Comparison of ENCODE assay signal across 19 cellular contexts in genomic region chr12:49909328-49909727, GRCh38. TPM values are rescaled to one million over a fixed set of nuclear protein-coding genes. Genes with fewer than 3 reads are reported as not detected.
DNase-seq lines count a peak whose midpoint lies in the region; ATAC-seq and TF ChIP-seq lines count a peak whose summit lies in the region.
"Had no signal": no experiment of that assay in that cellular context is flagged by ENCODE, and none has a peak within 500 bp of the region (broad histone marks: within the 10 kb centered on the region; RNA-seq: fewer than 3 reads in every experiment).

No MANE protein-coding gene starts in this region.

- no peaks in the 10 kb centered on the region for H3K9me2 ChIP-seq in PC-9 (ENCODE audit: insufficient read depth)

- no peak overlapping the region for H2AFZ ChIP-seq in neural progenitor cell (replicated peaks)
- no peak overlapping the region for H2AFZ ChIP-seq in PC-9

- peak overlapping the region; percentile 64 for H3K4me3 Mint-ChIP-seq in neural progenitor cell
- H3K4me3 Mint-ChIP-seq in activated CD8-positive, alpha-beta T cell treated with anti-CD3 and anti-CD28 coated beads, Interleukin-2, amount 10 ng/mL, durations not matched to agents 7 days and 5 days: no peak overlapping the region
- H3K4me3 Mint-ChIP-seq: B cell; CD8-positive, alpha-beta T cell had no signal

- H3K36me3 Mint-ChIP-seq in neural progenitor cell: no peaks in the 10 kb centered on the region
- no peaks in the 10 kb centered on the region for H3K36me3 Mint-ChIP-seq in activated CD8-positive, alpha-beta T cell treated with anti-CD3 and anti-CD28 coated beads, Interleukin-2, amount 10 ng/mL, durations not matched to agents 7 days and 5 days (ENCODE audit: low read depth)
- H3K36me3 Mint-ChIP-seq: CD8-positive, alpha-beta T cell had no signal

- H3K4me1 ChIP-seq in NT2/D1 (ENCODE audit: insufficient read depth, insufficient read length) (peaks cover 25% of the 10 kb centered on the region), neural progenitor cell (peaks cover 14% of the 10 kb centered on the region), PC-9 (replicated peaks; ENCODE audit: insufficient read depth) (peaks cover 4% of the 10 kb centered on the region)
- H3K4me1 ChIP-seq in effector memory CD4-positive, alpha-beta T cell (ENCODE audit: control insufficient read depth, insufficient read depth, low read length, poor library complexity, severe bottlenecking): no peaks in the 10 kb centered on the region

- H3K4me2 ChIP-seq in neural progenitor cell: no peak overlapping the region
- H3K4me2 ChIP-seq in PC-9: no peak overlapping the region
- H3K4me2 ChIP-seq: KMS-11 had no signal

- TF ChIP-seq CTCF in 22Rv1 (IDR thresholded peaks at IDR 0.05) (no peak), neural progenitor cell (IDR thresholded peaks at IDR 0.05) (no peak), PC-9 (conservative IDR thresholded peaks at IDR 0.05) (no peak)

- H3K27ac Mint-ChIP-seq in neural progenitor cell: peak overlapping the region; percentile 57
- no peak overlapping the region for H3K27ac Mint-ChIP-seq in activated CD8-positive, alpha-beta T cell treated with anti-CD3 and anti-CD28 coated beads, Interleukin-2, amount 10 ng/mL, durations not matched to agents 7 days and 5 days
- H3K27ac Mint-ChIP-seq: B cell; CD8-positive, alpha-beta T cell had no signal

- H3K4me1 Mint-ChIP-seq in neural progenitor cell: peaks cover 48% of the 10 kb centered on the region
- H3K4me1 Mint-ChIP-seq in activated CD8-positive, alpha-beta T cell treated with anti-CD3 and anti-CD28 coated beads, Interleukin-2, amount 10 ng/mL, durations not matched to agents 7 days and 5 days (ENCODE audit: low read depth): peaks cover 5% of the 10 kb centered on the region

- ATAC-seq in esophagus mucosa: peak; percentile 32
- ATAC-seq in activated CD8-positive, alpha-beta T cell treated with anti-CD3 and anti-CD28 coated beads, Interleukin-2, amount 10 ng/mL, durations not matched to agents 7 days and 5 days: no peak
- ATAC-seq: CD8-positive, alpha-beta T cell; Right ventricle myocardium inferior had no signal

- POLR2A ChIA-PET in PC-9 (lab: Charles Lee; ENCODE audit: unreplicated experiment): interaction anchor here (0.6 kb wide), 3 partner anchors 8 to 1157 kb away, joined by 3 to 6 read pairs (median 5); partner anchors contain the start of gene NCKAP5L
- POLR2A ChIA-PET in activated CD8-positive, alpha-beta T cell treated with anti-CD3 and anti-CD28 coated beads, Interleukin-2, amount 10 ng/mL, durations not matched to agents 7 days and 5 days (lab: Charles Lee): interaction anchor here (0.5 kb wide), 1 partner anchor 493 kb away, joined by 4 read pairs; no protein-coding TSS in a partner anchor

- H3F3A ChIP-seq in neural progenitor cell (ENCODE audit: low read depth) (peaks cover 8% of the 10 kb centered on the region), PC-9 (ENCODE audit: insufficient read depth, low read depth) (peaks cover 3% of the 10 kb centered on the region; the same call in 1 of the 2 replicates)

- H3K9me3 Mint-ChIP-seq in neural progenitor cell: no peaks in the 10 kb centered on the region
- H3K9me3 Mint-ChIP-seq in activated CD8-positive, alpha-beta T cell treated with anti-CD3 and anti-CD28 coated beads, Interleukin-2, amount 10 ng/mL, durations not matched to agents 7 days and 5 days (ENCODE audit: insufficient read depth): no peaks in the 10 kb centered on the region
- H3K9me3 Mint-ChIP-seq: CD8-positive, alpha-beta T cell had no signal

- H3K79me2 ChIP-seq in neural progenitor cell (ENCODE audit: low read depth) (no peaks in the 10 kb centered on the region), PC-9 (ENCODE audit: low read depth) (no peaks in the 10 kb centered on the region)

- peaks cover 10% of the 10 kb centered on the region for H3K27me3 ChIP-seq in NT2/D1 (ENCODE audit: insufficient read depth, insufficient read length)
- H3K27me3 ChIP-seq in neural progenitor cell: peaks cover 8% of the 10 kb centered on the region
- no peaks in the 10 kb centered on the region for H3K27me3 ChIP-seq in effector memory CD4-positive, alpha-beta T cell (replicated peaks; ENCODE audit: control insufficient read depth, insufficient read depth, low read length, poor library complexity, severe bottlenecking)
- H3K27me3 ChIP-seq in PC-9 (ENCODE audit: insufficient read depth, low read depth): no peaks in the 10 kb centered on the region

- H3K4me3 ChIP-seq in NT2/D1 (ENCODE audit: insufficient read length, low read depth) (no peak overlapping the region), neural progenitor cell (no peak overlapping the region), PC-9 (no peak overlapping the region)
- no peak overlapping the region for H3K4me3 ChIP-seq in effector memory CD4-positive, alpha-beta T cell (ENCODE audit: insufficient read depth, low read depth, low read length, poor library complexity, severe bottlenecking)

- peak overlapping the region; percentile 23 for H3K9ac ChIP-seq in NT2/D1 (ENCODE audit: insufficient read length, low read depth)
- H3K9ac ChIP-seq in neural progenitor cell: no peak overlapping the region
- H3K9ac ChIP-seq: KMS-11 had no signal

- intact Hi-C loops in PC-9 (cut with micrococcal nuclease; ENCODE audit: unreplicated experiment): loop anchor here (5.0 kb wide), 1 partner anchor 42 kb away; no protein-coding TSS in a partner anchor

- no peaks in the 10 kb centered on the region for H3K9me3 ChIP-seq in NT2/D1 (ENCODE audit: insufficient read depth, low read length)
- no peaks in the 10 kb centered on the region for H3K9me3 ChIP-seq in neural progenitor cell (ENCODE audit: low read depth)
- H3K9me3 ChIP-seq in effector memory CD4-positive, alpha-beta T cell (ENCODE audit: control insufficient read depth, low read length): no peaks in the 10 kb centered on the region
- no peaks in the 10 kb centered on the region for H3K9me3 ChIP-seq in PC-9 (ENCODE audit: insufficient read depth, low read depth)

- CTCF ChIA-PET in PC-9 (lab: Charles Lee): no interaction called here
- CTCF ChIA-PET in activated CD8-positive, alpha-beta T cell treated with anti-CD3 and anti-CD28 coated beads, Interleukin-2, amount 10 ng/mL, durations not matched to agents 7 days and 5 days (lab: Charles Lee): interaction anchor here (2.7 to 2.9 kb wide), 2 partner anchors 36 to 58 kb away, joined by 9 to 10 read pairs; no protein-coding TSS in a partner anchor

- H3K27ac ChIP-seq in 22Rv1 (peak overlapping the region; percentile 39), neural progenitor cell (no peak overlapping the region), PC-9 (no peak overlapping the region)
- H3K27ac ChIP-seq in effector memory CD4-positive, alpha-beta T cell (ENCODE audit: insufficient read depth, low read length, poor library complexity, severe bottlenecking): no peak overlapping the region
- H3K27ac ChIP-seq: HL-60, KMS-11 had no signal

- H4K20me1 ChIP-seq in neural progenitor cell (ENCODE audit: low read depth) (no peaks in the 10 kb centered on the region), PC-9 (ENCODE audit: insufficient read depth) (no peaks in the 10 kb centered on the region)

- BruUV-seq in PC-9 (replicated peaks; lab: Mats Ljungman, UMichigan): no TSS peak

- DNase-seq in NT2/D1 (ENCODE audit: low read depth, low spot score) (no peak), neural progenitor cell (ENCODE audit: low spot score) (no peak), PC-9 (no peak), MV-4-11 (lab: John Stamatoyannopoulos, UW) (no peak)
- no peak for DNase-seq in effector memory CD4-positive, alpha-beta T cell
- DNase-seq in activated CD8-positive, alpha-beta T cell treated with anti-CD3 and anti-CD28 coated beads, Interleukin-2, amount 10 ng/mL, durations not matched to agents 7 days and 5 days: no peak
- DNase-seq: CD8-positive, alpha-beta T cell; DND-41; GDM1; NCI-H1092 treated with DMSO at 0.1 percent for 48 hours; NCI-H1694 treated with DMSO at 0.1 percent for 48 hours; NCI-H446 had no signal

- H3K27me3 Mint-ChIP-seq in neural progenitor cell (ENCODE audit: insufficient read depth, low read depth): peaks cover 13% of the 10 kb centered on the region
- peaks cover 8% of the 10 kb centered on the region for H3K27me3 Mint-ChIP-seq in activated CD8-positive, alpha-beta T cell treated with anti-CD3 and anti-CD28 coated beads, Interleukin-2, amount 10 ng/mL, durations not matched to agents 7 days and 5 days (ENCODE audit: low read depth)

- no peaks in the 10 kb centered on the region for H3K36me3 ChIP-seq in NT2/D1 (ENCODE audit: insufficient read depth, insufficient read length, low read length)
- no peaks in the 10 kb centered on the region for H3K36me3 ChIP-seq in neural progenitor cell
- H3K36me3 ChIP-seq in effector memory CD4-positive, alpha-beta T cell (ENCODE audit: control insufficient read depth, insufficient read depth, low read length): no peaks in the 10 kb centered on the region
- H3K36me3 ChIP-seq in PC-9 (ENCODE audit: low read depth): no peaks in the 10 kb centered on the region

RNA-seq across cellular contexts. Expression of gene FAIM2, which starts 5.6 kb away (rescaled TPM):
- total RNA-seq in esophagus mucosa (0.04 TPM), neural progenitor cell (ENCODE audit: low replicate concordance) (0.39 and 1.2 TPM in 2 replicates), PC-9 (2021) (not detected in 2 replicates)
- under 1 TPM; 0.23 to 0.55 TPM for total RNA-seq in activated CD8-positive, alpha-beta T cell treated with anti-CD3 and anti-CD28 coated beads, Interleukin-2, amount 10 ng/mL, durations not matched to agents 7 days and 5 days
- total RNA-seq: B cell; CD8-positive, alpha-beta T cell; MCF 10A had no signal

RNA-seq across cellular contexts. Expression of gene AQP2, which starts 41.2 kb away (rescaled TPM):
- total RNA-seq in esophagus mucosa (not detected), neural progenitor cell (ENCODE audit: low replicate concordance) (not detected in 2 replicates), PC-9 (2021) (not detected in 2 replicates)
- not detected for total RNA-seq in activated CD8-positive, alpha-beta T cell treated with anti-CD3 and anti-CD28 coated beads, Interleukin-2, amount 10 ng/mL, durations not matched to agents 7 days and 5 days
- total RNA-seq: B cell; CD8-positive, alpha-beta T cell; MCF 10A; Right ventricle myocardium inferior had no signal

RNA-seq across cellular contexts. Expression of gene AQP5, which starts 52.3 kb away (rescaled TPM):
- 1.3 TPM for total RNA-seq in esophagus mucosa
- total RNA-seq in neural progenitor cell (ENCODE audit: low replicate concordance): 0.09 TPM in 1 of 2 replicates, not detected in the other
- total RNA-seq in PC-9 (2021): 0.31 and 0.45 TPM in 2 replicates
- not detected for total RNA-seq in activated CD8-positive, alpha-beta T cell treated with anti-CD3 and anti-CD28 coated beads, Interleukin-2, amount 10 ng/mL, durations not matched to agents 7 days and 5 days
- total RNA-seq: B cell; CD8-positive, alpha-beta T cell; MCF 10A had no signal
